11 cellular contexts compared by ENCODE assay signal in genomic region chr5:72378636-72379289, GRCh38. TPM values are rescaled to one million over a fixed set of nuclear protein-coding genes. Genes with fewer than 3 reads are reported as not detected.
A peak's percentile ranks its signal among the peaks of the same experiment; 100 is the strongest.
DNase-seq lines count a peak whose midpoint lies in the region; ATAC-seq, FAIRE-seq and TF ChIP-seq lines count a peak whose summit lies in the region.
"Had no signal": no experiment of that assay in that cellular context is flagged by ENCODE, and none has a peak within 500 bp of the region (broad histone marks: within the 10 kb centered on the region; RNA-seq: fewer than 3 reads in every experiment).

No MANE protein-coding gene starts in this region.

- no peak for TF ChIP-seq POLR2A in GM12891 (IDR thresholded peaks at IDR 0.05; ENCODE audit: low read depth, low read length)

- no peak overlapping the region for H3K4me3 ChIP-seq in epithelial cell of esophagus (ENCODE audit: low read length)
- H3K4me3 ChIP-seq: colonic mucosa, right lobe of liver had no signal

- FAIRE-seq in GM12891 (lab: Jason Lieb, UNC): no peak

- DNase-seq in HCEC 1CT: peak; percentile 80
- peak; percentile 14 for DNase-seq in NCI-H460 (ENCODE audit: extremely low read depth, low read depth)
- peak; percentile 88 for DNase-seq in epithelial cell of esophagus (ENCODE audit: low read depth)
- DNase-seq in sciatic nerve (ENCODE audit: low spot score): no peak
- no peak for DNase-seq in anterior cingulate cortex (lab: John Stamatoyannopoulos, UW)
- DNase-seq in NCI-H510A treated with DMSO at 0.1 percent for 48 hours (lab: John Stamatoyannopoulos, UW): no peak
- no peak for DNase-seq in GM12891 (ENCODE audit: insufficient read length, low spot score)
- DNase-seq: colonic mucosa, right lobe of liver, SIG-M5 had no signal

- intact Hi-C loops in sciatic nerve (cut with DNase I): loop anchor here (5.0 kb wide), 1 partner anchor 904 kb away; no protein-coding TSS in a partner anchor

- TF ChIP-seq CTCF in epithelial cell of esophagus (IDR thresholded peaks at IDR 0.05; ENCODE audit: insufficient read depth, low read depth, low read length, missing control alignments): no peak

- ATAC-seq in sciatic nerve: peak; percentile 50
- no peak for ATAC-seq in HG02870 (IDR thresholded peaks at IDR 0.05; ENCODE audit: unreplicated experiment)

TF ChIP-seq in GM12891, 5 proteins besides CTCF, POLR2A, EP300 and RAD21:
- no peak for TF ChIP-seq PAX5 (IDR thresholded peaks at IDR 0.05; ENCODE audit: insufficient read depth, low read length, severe bottlenecking)
- no peak for TF ChIP-seq SPI1 (IDR thresholded peaks at IDR 0.05; ENCODE audit: low read depth, low read length)
- TF ChIP-seq POLR2AphosphoS5 (IDR thresholded peaks at IDR 0.05; ENCODE audit: low read depth, low read length): no peak
- TF ChIP-seq TAF1 (IDR thresholded peaks at IDR 0.05; ENCODE audit: low read depth, low read length): no peak
- no peak for TF ChIP-seq POU2F2 (IDR thresholded peaks at IDR 0.05; ENCODE audit: low read depth, low read length)

RNA-seq across cellular contexts. Expression of gene PTCD2, which starts 58.6 kb away (rescaled TPM):
- 17.2 and 20.3 TPM in 2 replicates for total RNA-seq in NCI-H460 (2014; rRNA removed; shearing (Covaris generic))
- polyA plus RNA-seq in NCI-H460 (2014; cell fraction: nucleus; rRNA removed): 17.7 and 21.8 TPM in 2 replicates
- 10.5 TPM for total RNA-seq in sciatic nerve
- polyA plus RNA-seq in GM12891 (2012; ENCODE audit: low read depth, missing spikeins): 5.2 TPM

RNA-seq across cellular contexts. Expression of gene MRPS27, which starts 58.7 kb away (rescaled TPM):
- total RNA-seq in NCI-H460 (2014; rRNA removed; shearing (Covaris generic)): 123 and 139 TPM in 2 replicates
- 102 and 122 TPM in 2 replicates for polyA plus RNA-seq in NCI-H460 (2014; cell fraction: nucleus; rRNA removed)
- total RNA-seq in sciatic nerve: 39.5 TPM
- 41.7 TPM for polyA plus RNA-seq in GM12891 (2012; ENCODE audit: low read depth, missing spikeins)

Comparison
In these comparisons a context has a peak if more than half of its experiments do, and no peak if none do; other contexts are left out.
1. DNase-seq: peak in HCEC 1CT (single experiment), NCI-H460 (single experiment) and epithelial cell of esophagus (single experiment); none in sciatic nerve (single experiment), anterior cingulate cortex (0 of 58), NCI-H510A treated with DMSO at 0.1 percent for 48 hours (single experiment) and GM12891 (single experiment).